8 cellular contexts compared by ENCODE assay signal in the genomic region with DNA sequence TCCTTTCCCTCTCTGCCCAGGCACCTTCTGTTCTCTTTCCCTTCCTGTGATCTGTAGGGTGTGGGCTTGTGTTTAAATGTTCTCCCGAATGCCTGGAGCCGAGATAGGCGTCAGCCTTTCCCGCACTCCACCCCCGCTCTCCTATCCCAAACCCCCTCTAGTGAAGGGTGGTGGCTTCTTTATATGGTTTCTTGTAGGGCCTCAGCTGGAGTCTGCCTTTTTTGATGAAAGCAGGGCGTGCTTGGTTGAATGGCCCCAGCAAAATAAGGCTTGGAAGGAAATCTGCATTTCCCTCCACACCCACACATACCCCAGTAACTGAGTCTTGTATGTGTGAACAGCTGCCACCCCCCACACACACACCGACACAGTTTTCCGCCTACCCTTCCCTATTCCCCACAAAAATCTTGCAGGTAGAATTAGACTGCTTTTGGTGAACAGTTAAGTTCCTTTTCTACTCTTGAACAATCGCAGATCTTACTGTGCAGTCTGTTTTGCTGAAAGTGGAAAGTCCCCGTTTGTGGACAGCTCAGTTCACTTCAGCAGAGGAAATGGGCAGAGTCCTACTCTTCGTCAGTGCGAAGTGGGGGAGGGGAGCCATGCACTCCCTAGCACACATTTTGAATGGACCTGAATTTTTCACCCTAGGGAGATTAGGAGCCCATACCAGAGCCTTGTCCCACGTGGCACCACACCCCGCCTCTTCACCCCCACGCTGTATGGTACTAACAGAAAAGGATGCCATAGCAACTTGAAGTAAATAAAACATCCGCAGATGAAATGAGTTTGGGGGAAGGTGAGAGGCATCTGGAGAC. TPM values are rescaled to one million over a fixed set of nuclear protein-coding genes. Genes with fewer than 3 reads are reported as not detected.
DNase-seq lines count a peak whose midpoint lies in the region; ATAC-seq and TF ChIP-seq lines count a peak whose summit lies in the region.

No MANE protein-coding gene starts in this region.

- H3K27me3 Mint-ChIP-seq in progenitor cell of endocrine pancreas: no peaks in the 10 kb centered on the region
- H3K27me3 Mint-ChIP-seq in type B pancreatic cell: no peaks in the 10 kb centered on the region

- peak; percentile 37 for ATAC-seq in Right ventricle myocardium superior (ENCODE audit: poor library complexity)

- DNase-seq in GM12865 (ENCODE audit: low read depth): peak; percentile 92
- peak in 58 of 76 experiments; percentile 14 to 75 (median 44) for DNase-seq in HUDEP-2 (lab: John Stamatoyannopoulos, UW; ENCODE audit: unreplicated experiment in 76 of 76)
- peak; percentile 89 to 90 for DNase-seq in SJSA1 (ENCODE audit: low read depth in 1 of 2, low spot score in 2 of 2)
- peak; percentile 80 for DNase-seq in activated naive CD4-positive, alpha-beta T cell treated with anti-CD3 and anti-CD28 coated beads, Interleukin-2, amount 50 U/mL, for 16 hours
- peak; percentile 76 for DNase-seq in Right ventricle myocardium superior
- DNase-seq in progenitor cell of endocrine pancreas (ENCODE audit: low spot score, unreplicated experiment): no peak
- DNase-seq in type B pancreatic cell (ENCODE audit: extremely low spot score, unreplicated experiment): no peak
- DNase-seq in DMS114 treated with DMSO at 0.1 percent for 48 hours (lab: John Stamatoyannopoulos, UW; ENCODE audit: unreplicated experiment): no peak

- no peak for TF ChIP-seq CTCF in GM12865 (IDR thresholded peaks at IDR 0.05; ENCODE audit: insufficient read depth, low read depth, low read length, missing control alignments)
- no peak for TF ChIP-seq CTCF in progenitor cell of endocrine pancreas (IDR thresholded peaks at IDR 0.05; ENCODE audit: unreplicated experiment)
- TF ChIP-seq CTCF in type B pancreatic cell (conservative IDR thresholded peaks at IDR 0.05): no peak

- peak overlapping the region; percentile 100 for H3K27ac Mint-ChIP-seq in progenitor cell of endocrine pancreas
- peak overlapping the region; percentile 98 for H3K27ac Mint-ChIP-seq in type B pancreatic cell

- H3K27ac ChIP-seq in SJSA1: peak overlapping the region; percentile 84

- H3K4me3 ChIP-seq in GM12865 (ENCODE audit: low read depth, low read length) (peak overlapping the region; percentile 83), SJSA1 (peak overlapping the region; percentile 47)

- intact Hi-C loops in Right ventricle myocardium superior (cut with DNase I): no loop called here

- no peaks in the 10 kb centered on the region for H3K9me3 ChIP-seq in SJSA1 (replicated peaks)

- no peaks in the 10 kb centered on the region for H3K27me3 ChIP-seq in SJSA1 (replicated peaks)

- H3K36me3 Mint-ChIP-seq in progenitor cell of endocrine pancreas (ENCODE audit: insufficient read depth) (peaks cover 20% of the 10 kb centered on the region), type B pancreatic cell (peaks cover 28% of the 10 kb centered on the region)

- H3K36me3 ChIP-seq in SJSA1: peaks cover 43% of the 10 kb centered on the region

- peaks cover 30% of the 10 kb centered on the region for H3K4me1 ChIP-seq in SJSA1 (replicated peaks)

- peaks cover 36% of the 10 kb centered on the region for H3K4me1 Mint-ChIP-seq in progenitor cell of endocrine pancreas (ENCODE audit: low read depth)
- peaks cover 43% of the 10 kb centered on the region for H3K4me1 Mint-ChIP-seq in type B pancreatic cell (ENCODE audit: unreplicated experiment)

- H3K4me3 Mint-ChIP-seq in progenitor cell of endocrine pancreas (ENCODE audit: low read depth) (peak overlapping the region; percentile 99), type B pancreatic cell (peak overlapping the region; percentile 96)

- no peaks in the 10 kb centered on the region for H3K9me3 Mint-ChIP-seq in progenitor cell of endocrine pancreas (ENCODE audit: low read depth)
- no peaks in the 10 kb centered on the region for H3K9me3 Mint-ChIP-seq in type B pancreatic cell

RNA-seq across cellular contexts. Expression of a gene that starts 25.5 kb away (rescaled TPM):
- total RNA-seq in SJSA1 (2014; rRNA removed; shearing (Covaris generic)): 96.2 and 138 TPM in 2 replicates
- total RNA-seq in Right ventricle myocardium superior (53.4 TPM), progenitor cell of endocrine pancreas (52.9 and 53.0 TPM in 2 replicates), type B pancreatic cell (ENCODE audit: low replicate concordance) (53.1 and 62.2 TPM in 2 replicates)

RNA-seq across cellular contexts. Expression of a gene that starts 48.3 kb away (rescaled TPM):
- 40.2 and 61.7 TPM in 2 replicates for total RNA-seq in SJSA1 (2014; rRNA removed; shearing (Covaris generic))
- total RNA-seq in Right ventricle myocardium superior (11.6 TPM), progenitor cell of endocrine pancreas (74.9 and 76.0 TPM in 2 replicates), type B pancreatic cell (ENCODE audit: low replicate concordance) (70.5 and 80.9 TPM in 2 replicates)

Comparison
In these comparisons a context has a peak if more than half of its experiments do, and no peak if none do; other contexts are left out.
1. DNase-seq: peak in GM12865 (single experiment), HUDEP-2 (58 of 76), SJSA1 (2 of 2), activated naive CD4-positive, alpha-beta T cell treated with anti-CD3 and anti-CD28 coated beads, Interleukin-2, amount 50 U/mL, for 16 hours (single experiment) and Right ventricle myocardium superior (single experiment); none in progenitor cell of endocrine pancreas (single experiment), type B pancreatic cell (single experiment) and DMS114 treated with DMSO at 0.1 percent for 48 hours (single experiment).